In genomic region chr3:148950806-148951205, GRCh38 we compare ENCODE assay signal across 8 cellular contexts. TPM values are rescaled to one million over a fixed set of nuclear protein-coding genes. Genes with fewer than 3 reads are reported as not detected.
A peak's percentile ranks its signal among the peaks of the same experiment; 100 is the strongest.
DNase-seq lines count a peak whose midpoint lies in the region; ATAC-seq and TF ChIP-seq lines count a peak whose summit lies in the region.

No MANE protein-coding gene starts in this region.

- no peak overlapping the region for H3K4me2 ChIP-seq in hepatocyte

- ATAC-seq in GM21526 (IDR thresholded peaks at IDR 0.05; ENCODE audit: low FRiP score, unreplicated experiment) (peak; percentile 53), HG03457 (IDR thresholded peaks at IDR 0.05; ENCODE audit: unreplicated experiment) (no peak)

- no peaks in the 10 kb centered on the region for H4K20me1 ChIP-seq in hepatocyte (ENCODE audit: insufficient read depth, poor library complexity, severe bottlenecking)

- peak; percentile 38 to 58 for DNase-seq in AML-193 (lab: John Stamatoyannopoulos, UW)
- DNase-seq in OCI-M1 (lab: John Stamatoyannopoulos, UW): peak; percentile 20
- DNase-seq in hepatocyte (ENCODE audit: low spot score): no peak
- no peak for DNase-seq in cerebellum (ENCODE audit: low spot score)
- DNase-seq in activated CD4-positive, alpha-beta T cell treated with anti-CD3 and anti-CD28 coated beads, Interleukin-2, amount 50 U/mL, for 48 hours: no peak
- DNase-seq in stimulated activated naive CD4-positive, alpha-beta T cell (lab: John Stamatoyannopoulos, UW): no peak

- peak; percentile 24 for TF ChIP-seq CTCF in hepatocyte (IDR thresholded peaks at IDR 0.05; ENCODE audit: poor library complexity)

- no peak overlapping the region for H3K4me3 ChIP-seq in hepatocyte

- no peaks in the 10 kb centered on the region for H3K27me3 ChIP-seq in hepatocyte

- H3K79me2 ChIP-seq in hepatocyte: no peaks in the 10 kb centered on the region

- peaks cover 8% of the 10 kb centered on the region for H3K4me1 ChIP-seq in hepatocyte (ENCODE audit: insufficient read depth)

- H3K9me2 ChIP-seq in hepatocyte (replicated peaks; ENCODE audit: insufficient read depth): no peaks in the 10 kb centered on the region

- H3K9me3 ChIP-seq in hepatocyte (ENCODE audit: low read depth): no peaks in the 10 kb centered on the region

- H3K36me3 ChIP-seq in hepatocyte (replicated peaks; ENCODE audit: insufficient read depth, low read depth): no peaks in the 10 kb centered on the region

- peak overlapping the region; percentile 53 for H3K27ac ChIP-seq in hepatocyte

- no peak overlapping the region for H2AFZ ChIP-seq in hepatocyte

- 59% methylated on average over 1 of the region's 1 CpG for WGBS in hepatocyte (ENCODE audit: low lambda C conversion rate, missing lambda C conversion rate)

RNA-seq across cellular contexts. Expression of gene GYG1, which starts 40.5 kb away (rescaled TPM):
- total RNA-seq in hepatocyte (50.3 and 51.8 TPM in 2 replicates), cerebellum (27.4 TPM)
- 26.2 and 27.5 TPM in 2 replicates for polyA plus RNA-seq in hepatocyte

Comparison
In these comparisons a context has a peak if more than half of its experiments do, and no peak if none do; other contexts are left out.
1. DNase-seq: peak in AML-193 (2 of 2) and OCI-M1 (single experiment); none in hepatocyte (single experiment), cerebellum (single experiment), activated CD4-positive, alpha-beta T cell treated with anti-CD3 and anti-CD28 coated beads, Interleukin-2, amount 50 U/mL, for 48 hours (0 of 2) and stimulated activated naive CD4-positive, alpha-beta T cell (0 of 6).